ENCODE assay signal across 9 cellular contexts in genomic region chr13:46124531-46124966, GRCh38. TPM values are rescaled to one million over a fixed set of nuclear protein-coding genes. Genes with fewer than 3 reads are reported as not detected.
DNase-seq lines count a peak whose midpoint lies in the region; ATAC-seq and TF ChIP-seq lines count a peak whose summit lies in the region.
"Had no signal": no experiment of that assay in that cellular context is flagged by ENCODE, and none has a peak within 500 bp of the region (broad histone marks: within the 10 kb centered on the region; RNA-seq: fewer than 3 reads in every experiment).

No MANE protein-coding gene starts in this region.

- no peaks in the 10 kb centered on the region for H3K27me3 ChIP-seq in prostate gland (replicated peaks; ENCODE audit: insufficient read depth)
- H3K27me3 ChIP-seq: upper lobe of left lung had no signal

- H3K27ac ChIP-seq in prostate gland = no peak overlapping the region
- H3K27ac ChIP-seq: upper lobe of left lung had no signal

- peaks cover 5 to 13% of the 10 kb centered on the region in 2 donors for H3K36me3 Mint-ChIP-seq in activated naive CD4-positive, alpha-beta T cell treated with anti-CD3 and anti-CD28 coated beads, Interleukin-2, amount 50 U/mL, for 72 hours

- H3K36me3 ChIP-seq in prostate gland = no peaks in the 10 kb centered on the region

- intact Hi-C loops in prostate gland (cut with DNase I) = no loop called here

- peak overlapping the region; percentile 84 to 90 for H3K27ac Mint-ChIP-seq in activated naive CD4-positive, alpha-beta T cell treated with anti-CD3 and anti-CD28 coated beads, Interleukin-2, amount 50 U/mL, for 72 hours

- H3K9me3 ChIP-seq in prostate gland = no peaks in the 10 kb centered on the region
- H3K9me3 ChIP-seq: upper lobe of left lung had no signal

- ATAC-seq in GM18502 (IDR thresholded peaks at IDR 0.05; ENCODE audit: poor library complexity, unreplicated experiment) (peak; percentile 26), GM19467 (IDR thresholded peaks at IDR 0.05; ENCODE audit: unreplicated experiment) (no peak), GM18517 (IDR thresholded peaks at IDR 0.05; ENCODE audit: unreplicated experiment) (no peak)
- peak in 1 of 2 donors; percentile 17 for ATAC-seq in activated naive CD4-positive, alpha-beta T cell treated with anti-CD3 and anti-CD28 coated beads, Interleukin-2, amount 50 U/mL, for 72 hours

- DNase-seq in NB4 (ENCODE audit: low read depth) (peak; percentile 85), prostate gland (ENCODE audit: low spot score) (no peak), midbrain (lab: John Stamatoyannopoulos, UW) (no peak)
- DNase-seq in activated naive CD4-positive, alpha-beta T cell treated with anti-CD3 and anti-CD28 coated beads, Interleukin-2, amount 50 U/mL, for 72 hours (ENCODE audit: low spot score in 2 of 2) = no peak
- DNase-seq in stimulated activated CD4-positive, alpha-beta T cell treated with anti-CD3 and anti-CD28 coated beads, Interleukin-4, amount 100 ng/mL, for 24 hours = peak; percentile 14

- TF ChIP-seq POLR2A in NB4 (IDR thresholded peaks at IDR 0.05; ENCODE audit: extremely low read depth, insufficient read length) (no peak), prostate gland (IDR thresholded peaks at IDR 0.05) (no peak)

- H3K4me1 ChIP-seq in prostate gland (replicated peaks) = no peaks in the 10 kb centered on the region

- TF ChIP-seq CTCF in NB4 (IDR thresholded peaks at IDR 0.05; ENCODE audit: low read depth, low read length) = no peak
- no peak for TF ChIP-seq CTCF in prostate gland (IDR thresholded peaks at IDR 0.05)

- 80% methylated on average over 10 of the region's 10 CpGs for WGBS in prostate gland

- H3K9me3 Mint-ChIP-seq in activated naive CD4-positive, alpha-beta T cell treated with anti-CD3 and anti-CD28 coated beads, Interleukin-2, amount 50 U/mL, for 72 hours = no peaks in the 10 kb centered on the region

- peak overlapping the region; percentile 6 for H3K4me3 ChIP-seq in NB4 (ENCODE audit: low read depth, low read length)
- no peak overlapping the region for H3K4me3 ChIP-seq in prostate gland
- H3K4me3 ChIP-seq: upper lobe of left lung had no signal

RNA-seq across cellular contexts. Expression of gene CPB2, which starts 19.7 kb away (rescaled TPM):
- not detected for total RNA-seq in activated naive CD4-positive, alpha-beta T cell treated with anti-CD3 and anti-CD28 coated beads, Interleukin-2, amount 50 U/mL, for 72 hours
- total RNA-seq in prostate gland = under 1 TPM in 1 of 2 donors, not detected in 1; 0.85 TPM

RNA-seq across cellular contexts. Expression of gene LCP1, which starts 57.4 kb away (rescaled TPM):
- 1,000 to 10,000 TPM in 1 of 2 donors, 100 to 1,000 TPM in 1; 761 to 1,053 TPM for total RNA-seq in activated naive CD4-positive, alpha-beta T cell treated with anti-CD3 and anti-CD28 coated beads, Interleukin-2, amount 50 U/mL, for 72 hours
- total RNA-seq in prostate gland = 100 to 1,000 TPM in 1 of 2 donors, 10 to 100 TPM in 1; 58.1 to 177 TPM

Comparison
In these comparisons a context has a peak if more than half of its experiments do, and no peak if none do; other contexts are left out.
1. DNase-seq: peak in NB4 (single experiment) and stimulated activated CD4-positive, alpha-beta T cell treated with anti-CD3 and anti-CD28 coated beads, Interleukin-4, amount 100 ng/mL, for 24 hours (single experiment); none in activated naive CD4-positive, alpha-beta T cell treated with anti-CD3 and anti-CD28 coated beads, Interleukin-2, amount 50 U/mL, for 72 hours (0 of 2), prostate gland (single experiment) and midbrain (single experiment).
2. RNA of gene LCP1, which starts 57.4 kb away (total RNA-seq): 761 to 1,053 TPM in activated naive CD4-positive, alpha-beta T cell treated with anti-CD3 and anti-CD28 coated beads, Interleukin-2, amount 50 U/mL, for 72 hours; 58.1 to 177 TPM in prostate gland; every median in the first group is over 4 times any median in the second.